In genomic region chr1:71080782-71081696, GRCh38 we compare ENCODE assay signal across 8 cellular contexts. TPM values are rescaled to one million over a fixed set of nuclear protein-coding genes. Genes with fewer than 3 reads are reported as not detected.
A peak's percentile ranks its signal among the peaks of the same experiment; 100 is the strongest.
DNase-seq lines count a peak whose midpoint lies in the region; ATAC-seq, FAIRE-seq and TF ChIP-seq lines count a peak whose summit lies in the region.

TSS of gene ZRANB2 (minus strand) at chr1:71081035. CDS start at chr1:71080995, 40 bp downstream.

- peak within 1 kb of the TSS; percentile 96 for H3K27ac ChIP-seq in WERI-Rb-1

- in situ Hi-C loops in ACHN (cut with HindIII; ENCODE audit: low pct_ligation_motif_present, low pct_unique_long_range_greater_than_20kb, low sequenced_read_pairs), result no loop called here

- ATAC-seq in GM18868 (IDR thresholded peaks at IDR 0.05; ENCODE audit: unreplicated experiment) (peak; percentile 99), HG03135 (IDR thresholded peaks at IDR 0.05; ENCODE audit: unreplicated experiment) (peak; percentile 99)

- H3K4me3 ChIP-seq in WERI-Rb-1 (ENCODE audit: low read depth, low read length) (peak within 1 kb of the TSS; percentile 78), bronchial epithelial cell (ENCODE audit: low read depth, low read length) (peak within 1 kb of the TSS; percentile 52)

- TF ChIP-seq CTCF in WERI-Rb-1 (IDR thresholded peaks at IDR 0.05; ENCODE audit: low read depth, low read length), result peak; percentile 47
- TF ChIP-seq CTCF in bronchial epithelial cell (IDR thresholded peaks at IDR 0.05; ENCODE audit: insufficient read depth, low read length, severe bottlenecking), result peak; percentile 74

- FAIRE-seq in bronchial epithelial cell (lab: Jason Lieb, UNC), result no peak

- no peaks in the 10 kb centered on the region for H3K27me3 ChIP-seq in WERI-Rb-1 (ENCODE audit: insufficient read depth, low read depth, severe bottlenecking)
- H3K27me3 ChIP-seq in bronchial epithelial cell (ENCODE audit: control insufficient read depth, insufficient read depth, low read length), result no peaks in the 10 kb centered on the region

- H3K36me3 ChIP-seq in WERI-Rb-1 (peaks cover 38% of the 10 kb centered on the region), bronchial epithelial cell (ENCODE audit: control insufficient read depth, insufficient read depth, low read length) (peaks cover 3% of the 10 kb centered on the region)

- no peaks in the 10 kb centered on the region for H3K9me3 ChIP-seq in WERI-Rb-1 (ENCODE audit: severe bottlenecking)

- peak; percentile 96 for DNase-seq in ACHN
- DNase-seq in NCI-H2196 treated with DMSO at 0.1 percent for 48 hours (lab: John Stamatoyannopoulos, UW; ENCODE audit: unreplicated experiment), result peak; percentile 92
- DNase-seq in WERI-Rb-1, result peak; percentile 94
- peak; percentile 92 for DNase-seq in bronchial epithelial cell (ENCODE audit: low read depth)
- DNase-seq in iPS-NIHi7 (ENCODE audit: extremely low spot score), result peak; percentile 91
- DNase-seq in smooth muscle cell of the brain vasculature (ENCODE audit: low read depth, low spot score), result peak; percentile 90

RNA-seq across cellular contexts. Expression of gene ZRANB2, which starts in this region (rescaled TPM):
- 30.8 and 45.1 TPM in 2 replicates for total RNA-seq in bronchial epithelial cell

Comparison
In these comparisons a context has a peak if more than half of its experiments do, and no peak if none do; other contexts are left out.
1. Peak in every context shown above with its lines: DNase-seq, ATAC-seq, H3K4me3 ChIP-seq and H3K27ac ChIP-seq.